In genomic region chr9:89680547-89681467, GRCh38 we compare ENCODE assay signal across 22 cellular contexts.
DNase-seq lines count a peak whose midpoint lies in the region; ATAC-seq and TF ChIP-seq lines count a peak whose summit lies in the region.
"Had no signal": no experiment of that assay in that cellular context is flagged by ENCODE, and none has a peak within 500 bp of the region (broad histone marks: within the 10 kb centered on the region; RNA-seq: fewer than 3 reads in every experiment).

No MANE protein-coding gene starts in this region.

- POLR2A ChIA-PET in activated naive CD8-positive, alpha-beta T cell treated with anti-CD3 and anti-CD28 coated beads, Interleukin-2, amount 10 ng/mL, durations not matched to agents 7 days and 5 days (lab: Charles Lee) = interaction anchor here (1.1 to 1.9 kb wide), 2 partner anchors 30 to 62 kb away, joined by 3 to 8 read pairs; no protein-coding TSS in a partner anchor

- H3K36me3 Mint-ChIP-seq in activated naive CD8-positive, alpha-beta T cell treated with anti-CD3 and anti-CD28 coated beads, Interleukin-2, amount 10 ng/mL, durations not matched to agents 7 days and 5 days = no peaks in the 10 kb centered on the region
- no peaks in the 10 kb centered on the region for H3K36me3 Mint-ChIP-seq in activated naive CD8-positive, alpha-beta T cell treated with anti-CD3 and anti-CD28 coated beads, Interleukin-2, amount 50 U/mL, for 24 hours (ENCODE audit: low read depth)
- no peaks in the 10 kb centered on the region for H3K36me3 Mint-ChIP-seq in brain
- H3K36me3 Mint-ChIP-seq in CD14-positive monocyte = no peaks in the 10 kb centered on the region

- H3K4me1 Mint-ChIP-seq in activated naive CD8-positive, alpha-beta T cell treated with anti-CD3 and anti-CD28 coated beads, Interleukin-2, amount 10 ng/mL, durations not matched to agents 7 days and 5 days = peaks cover 14% of the 10 kb centered on the region
- H3K4me1 Mint-ChIP-seq in activated naive CD8-positive, alpha-beta T cell treated with anti-CD3 and anti-CD28 coated beads, Interleukin-2, amount 50 U/mL, for 24 hours = no peaks in the 10 kb centered on the region
- peaks cover 64% of the 10 kb centered on the region for H3K4me1 Mint-ChIP-seq in brain
- H3K4me1 Mint-ChIP-seq in CD14-positive monocyte = no peaks in the 10 kb centered on the region

- H3K4me3 Mint-ChIP-seq in activated naive CD8-positive, alpha-beta T cell treated with anti-CD3 and anti-CD28 coated beads, Interleukin-2, amount 10 ng/mL, durations not matched to agents 7 days and 5 days = no peak overlapping the region
- H3K4me3 Mint-ChIP-seq in activated naive CD8-positive, alpha-beta T cell treated with anti-CD3 and anti-CD28 coated beads, Interleukin-2, amount 50 U/mL, for 24 hours = no peak overlapping the region
- H3K4me3 Mint-ChIP-seq in brain (no peak overlapping the region), CD14-positive monocyte (no peak overlapping the region)
- H3K4me3 Mint-ChIP-seq: CD4-positive, alpha-beta T cell; HFFc6 had no signal

- in situ Hi-C loops in GM13977 (cut with MboI; ENCODE audit: low pct_unique_long_range_greater_than_20kb, low sequenced_read_pairs, unreplicated experiment) = no loop called here

- intact Hi-C loops in posterior vena cava (cut with DNase I) (no loop called here), CD14-positive monocyte (cut with micrococcal nuclease) (no loop called here)

- no peaks in the 10 kb centered on the region for H3K9me3 Mint-ChIP-seq in activated naive CD8-positive, alpha-beta T cell treated with anti-CD3 and anti-CD28 coated beads, Interleukin-2, amount 10 ng/mL, durations not matched to agents 7 days and 5 days
- no peaks in the 10 kb centered on the region for H3K9me3 Mint-ChIP-seq in activated naive CD8-positive, alpha-beta T cell treated with anti-CD3 and anti-CD28 coated beads, Interleukin-2, amount 50 U/mL, for 24 hours
- H3K9me3 Mint-ChIP-seq in brain = peaks cover 0 to 12% (median 0%) of the 10 kb centered on the region in 5 experiments
- peaks cover 0 to 3% (median 0%) of the 10 kb centered on the region in 7 donors for H3K9me3 Mint-ChIP-seq in CD14-positive monocyte
- H3K9me3 Mint-ChIP-seq: CD4-positive, alpha-beta T cell had no signal

- no peak for DNase-seq in activated naive CD8-positive, alpha-beta T cell treated with anti-CD3 and anti-CD28 coated beads, Interleukin-2, amount 10 ng/mL, durations not matched to agents 7 days and 5 days
- DNase-seq in activated naive CD8-positive, alpha-beta T cell treated with anti-CD3 and anti-CD28 coated beads, Interleukin-2, amount 50 U/mL, for 24 hours = no peak
- DNase-seq in GM13977 (ENCODE audit: low spot score) (peak; percentile 58), posterior vena cava (ENCODE audit: low spot score) (peak; percentile 80), CD14-positive monocyte (ENCODE audit: low spot score) (no peak)
- DNase-seq: CD4-positive, alpha-beta T cell; GM23248; HFFc6; KBM-7; MV-4-11; NCI-H1417; NCI-H1694; NCI-H2029 treated with DMSO at 0.1 percent for 48 hours; NCI-H2171; NCI-H226; NCI-H510A; NCI-H69; SHP77 had no signal

- peak; percentile 58 for ATAC-seq in activated naive CD8-positive, alpha-beta T cell treated with anti-CD3 and anti-CD28 coated beads, Interleukin-2, amount 10 ng/mL, durations not matched to agents 7 days and 5 days (ENCODE audit: low read depth)
- ATAC-seq in activated naive CD8-positive, alpha-beta T cell treated with anti-CD3 and anti-CD28 coated beads, Interleukin-2, amount 50 U/mL, for 24 hours = no peak
- ATAC-seq in HG03442 (IDR thresholded peaks at IDR 0.05; ENCODE audit: unreplicated experiment) (no peak), GM19023 (IDR thresholded peaks at IDR 0.05; ENCODE audit: unreplicated experiment) (no peak)
- ATAC-seq: Panc1 had no signal

- no peak overlapping the region for H3K27ac Mint-ChIP-seq in activated naive CD8-positive, alpha-beta T cell treated with anti-CD3 and anti-CD28 coated beads, Interleukin-2, amount 10 ng/mL, durations not matched to agents 7 days and 5 days
- no peak overlapping the region for H3K27ac Mint-ChIP-seq in activated naive CD8-positive, alpha-beta T cell treated with anti-CD3 and anti-CD28 coated beads, Interleukin-2, amount 50 U/mL, for 24 hours
- H3K27ac Mint-ChIP-seq in brain (peak overlapping the region in 3 of 5 experiments; percentile 53 to 96 (median 75)), CD14-positive monocyte (no peak overlapping the region)
- H3K27ac Mint-ChIP-seq: CD4-positive, alpha-beta T cell; HFFc6 had no signal

- no peak for TF ChIP-seq CTCF in GM13977 (IDR thresholded peaks at IDR 0.05; ENCODE audit: extremely low read depth, insufficient read depth, missing control alignments)
- TF ChIP-seq CTCF in brain (conservative IDR thresholded peaks at IDR 0.05) = no peak
- no peak for TF ChIP-seq CTCF in CD14-positive monocyte (IDR thresholded peaks at IDR 0.05)

- no peaks in the 10 kb centered on the region for H3K27me3 Mint-ChIP-seq in activated naive CD8-positive, alpha-beta T cell treated with anti-CD3 and anti-CD28 coated beads, Interleukin-2, amount 10 ng/mL, durations not matched to agents 7 days and 5 days
- no peaks in the 10 kb centered on the region for H3K27me3 Mint-ChIP-seq in activated naive CD8-positive, alpha-beta T cell treated with anti-CD3 and anti-CD28 coated beads, Interleukin-2, amount 50 U/mL, for 24 hours
- no peaks in the 10 kb centered on the region for H3K27me3 Mint-ChIP-seq in brain
- H3K27me3 Mint-ChIP-seq in CD14-positive monocyte (ENCODE audit: low read depth in 3 of 3) = peaks cover 0 to 7% (median 1%) of the 10 kb centered on the region in 3 donors
- H3K27me3 Mint-ChIP-seq: CD4-positive, alpha-beta T cell had no signal

Comparison
In these comparisons a context has a peak if more than half of its experiments do, and no peak if none do; other contexts are left out.
1. DNase-seq: peak in GM13977 (single experiment) and posterior vena cava (single experiment); none in activated naive CD8-positive, alpha-beta T cell treated with anti-CD3 and anti-CD28 coated beads, Interleukin-2, amount 10 ng/mL, durations not matched to agents 7 days and 5 days (single experiment), activated naive CD8-positive, alpha-beta T cell treated with anti-CD3 and anti-CD28 coated beads, Interleukin-2, amount 50 U/mL, for 24 hours (single experiment) and CD14-positive monocyte (single experiment).
2. H3K27ac Mint-ChIP-seq: peak in brain (3 of 5); none in activated naive CD8-positive, alpha-beta T cell treated with anti-CD3 and anti-CD28 coated beads, Interleukin-2, amount 10 ng/mL, durations not matched to agents 7 days and 5 days (single experiment), activated naive CD8-positive, alpha-beta T cell treated with anti-CD3 and anti-CD28 coated beads, Interleukin-2, amount 50 U/mL, for 24 hours (single experiment) and CD14-positive monocyte (0 of 7).